2 cellular contexts compared by ENCODE assay signal in the genomic region with DNA sequence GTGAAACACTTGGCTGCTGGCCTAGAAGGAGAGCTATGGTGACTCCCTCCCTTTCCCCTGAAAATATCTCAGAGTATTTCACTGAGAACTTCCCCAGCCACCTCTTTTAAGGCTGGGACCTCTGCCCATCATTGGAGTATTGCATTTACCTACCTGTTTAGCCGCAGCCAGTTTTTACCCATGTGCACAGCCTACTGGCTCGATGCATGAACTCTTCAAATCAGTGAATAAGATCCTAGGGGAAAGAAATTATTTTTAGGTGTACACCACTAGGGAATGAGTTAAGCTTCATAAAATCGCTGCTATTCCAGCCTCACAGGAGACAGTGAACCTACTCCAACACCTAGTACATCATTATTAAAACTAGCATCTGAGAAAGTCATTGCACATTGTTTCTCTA.
TF ChIP-seq lines count a peak whose summit lies in the region.

No MANE protein-coding gene starts in this region.

TF ChIP-seq in HepG2, 621 proteins besides CTCF, POLR2A, EP300 and RAD21:
- TF ChIP-seq, protein P1, sequence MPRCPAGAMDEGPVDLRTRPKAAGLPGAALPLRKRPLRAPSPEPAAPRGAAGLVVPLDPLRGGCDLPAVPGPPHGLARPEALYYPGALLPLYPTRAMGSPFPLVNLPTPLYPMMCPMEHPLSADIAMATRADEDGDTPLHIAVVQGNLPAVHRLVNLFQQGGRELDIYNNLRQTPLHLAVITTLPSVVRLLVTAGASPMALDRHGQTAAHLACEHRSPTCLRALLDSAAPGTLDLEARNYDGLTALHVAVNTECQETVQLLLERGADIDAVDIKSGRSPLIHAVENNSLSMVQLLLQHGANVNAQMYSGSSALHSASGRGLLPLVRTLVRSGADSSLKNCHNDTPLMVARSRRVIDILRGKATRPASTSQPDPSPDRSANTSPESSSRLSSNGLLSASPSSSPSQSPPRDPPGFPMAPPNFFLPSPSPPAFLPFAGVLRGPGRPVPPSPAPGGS (CRISPR knock-in tag; IDR thresholded peaks at IDR 0.05) = no peak
- TF ChIP-seq ZNF644 (CRISPR knock-in tag; IDR thresholded peaks at IDR 0.05; ENCODE audit: low read depth) (no peak), KLF11 (CRISPR knock-in tag; IDR thresholded peaks at IDR 0.05) (no peak), ZNF205 (CRISPR knock-in tag; IDR thresholded peaks at IDR 0.05) (no peak)
- TF ChIP-seq, protein P2, sequence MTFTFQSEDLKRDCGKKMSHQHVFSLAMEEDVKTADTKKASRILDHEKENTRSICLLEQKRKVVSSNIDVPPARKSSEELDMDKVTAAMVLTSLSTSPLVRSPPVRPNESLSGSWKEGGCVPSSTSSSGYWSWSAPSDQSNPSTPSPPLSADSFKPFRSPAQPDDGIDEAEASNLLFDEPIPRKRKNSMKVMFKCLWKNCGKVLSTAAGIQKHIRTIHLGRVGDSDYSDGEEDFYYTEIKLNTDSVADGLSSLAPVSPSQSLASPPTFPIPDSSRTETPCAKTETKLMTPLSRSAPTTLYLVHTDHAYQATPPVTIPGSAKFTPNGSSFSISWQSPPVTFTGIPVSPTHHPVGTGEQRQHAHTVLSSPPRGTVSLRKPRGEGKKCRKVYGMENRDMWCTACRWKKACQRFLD (CRISPR knock-in tag; IDR thresholded peaks at IDR 0.05; ENCODE audit: borderline replicate concordance) = no peak
- TF ChIP-seq, protein P3, sequence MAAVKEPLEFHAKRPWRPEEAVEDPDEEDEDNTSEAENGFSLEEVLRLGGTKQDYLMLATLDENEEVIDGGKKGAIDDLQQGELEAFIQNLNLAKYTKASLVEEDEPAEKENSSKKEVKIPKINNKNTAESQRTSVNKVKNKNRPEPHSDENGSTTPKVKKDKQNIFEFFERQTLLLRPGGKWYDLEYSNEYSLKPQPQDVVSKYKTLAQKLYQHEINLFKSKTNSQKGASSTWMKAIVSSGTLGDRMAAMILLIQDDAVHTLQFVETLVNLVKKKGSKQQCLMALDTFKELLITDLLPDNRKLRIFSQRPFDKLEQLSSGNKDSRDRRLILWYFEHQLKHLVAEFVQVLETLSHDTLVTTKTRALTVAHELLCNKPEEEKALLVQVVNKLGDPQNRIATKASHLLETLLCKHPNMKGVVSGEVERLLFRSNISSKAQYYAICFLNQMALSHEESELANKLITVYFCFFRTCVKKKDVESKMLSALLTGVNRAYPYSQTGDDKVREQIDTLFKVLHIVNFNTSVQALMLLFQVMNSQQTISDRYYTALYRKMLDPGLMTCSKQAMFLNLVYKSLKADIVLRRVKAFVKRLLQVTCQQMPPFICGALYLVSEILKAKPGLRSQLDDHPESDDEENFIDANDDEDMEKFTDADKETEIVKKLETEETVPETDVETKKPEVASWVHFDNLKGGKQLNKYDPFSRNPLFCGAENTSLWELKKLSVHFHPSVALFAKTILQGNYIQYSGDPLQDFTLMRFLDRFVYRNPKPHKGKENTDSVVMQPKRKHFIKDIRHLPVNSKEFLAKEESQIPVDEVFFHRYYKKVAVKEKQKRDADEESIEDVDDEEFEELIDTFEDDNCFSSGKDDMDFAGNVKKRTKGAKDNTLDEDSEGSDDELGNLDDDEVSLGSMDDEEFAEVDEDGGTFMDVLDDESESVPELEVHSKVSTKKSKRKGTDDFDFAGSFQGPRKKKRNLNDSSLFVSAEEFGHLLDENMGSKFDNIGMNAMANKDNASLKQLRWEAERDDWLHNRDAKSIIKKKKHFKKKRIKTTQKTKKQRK (IDR thresholded peaks at IDR 0.05; ENCODE audit: low read length) = no peak
- TF ChIP-seq, protein P4, sequence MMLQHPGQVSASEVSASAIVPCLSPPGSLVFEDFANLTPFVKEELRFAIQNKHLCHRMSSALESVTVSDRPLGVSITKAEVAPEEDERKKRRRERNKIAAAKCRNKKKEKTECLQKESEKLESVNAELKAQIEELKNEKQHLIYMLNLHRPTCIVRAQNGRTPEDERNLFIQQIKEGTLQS (CRISPR knock-in tag; IDR thresholded peaks at IDR 0.05) = no peak

TF ChIP-seq in GM12878, 131 proteins besides CTCF, POLR2A, EP300 and RAD21:
- TF ChIP-seq CHD2 (IDR thresholded peaks at IDR 0.05; ENCODE audit: borderline replicate concordance, low read depth, low read length) = no peak
